ENCODE assay signal across 12 cellular contexts in genomic region chr7:132065973-132066611, GRCh38.
A peak's percentile ranks its signal among the peaks of the same experiment; 100 is the strongest.
DNase-seq lines count a peak whose midpoint lies in the region; ATAC-seq, FAIRE-seq and TF ChIP-seq lines count a peak whose summit lies in the region.
"Had no signal": no experiment of that assay in that cellular context is flagged by ENCODE, and none has a peak within 500 bp of the region (broad histone marks: within the 10 kb centered on the region; RNA-seq: fewer than 3 reads in every experiment).

No MANE protein-coding gene starts in this region.

- H3K27me3 ChIP-seq in brain microvascular endothelial cell (replicated peaks) (no peaks in the 10 kb centered on the region), keratinocyte (ENCODE audit: control insufficient read depth, extremely low read depth, insufficient read depth, low read length) (no peaks in the 10 kb centered on the region), smooth muscle cell (ENCODE audit: low read depth) (no peaks in the 10 kb centered on the region)
- H3K27me3 ChIP-seq: adrenal gland, testis had no signal

- H3K9me3 ChIP-seq in keratinocyte (ENCODE audit: control insufficient read depth, low read depth, low read length) (no peaks in the 10 kb centered on the region), smooth muscle cell (replicated peaks; ENCODE audit: low read depth) (no peaks in the 10 kb centered on the region), OCI-LY7 (ENCODE audit: low read length) (no peaks in the 10 kb centered on the region)
- H3K9me3 ChIP-seq: adrenal gland, testis had no signal

- in situ Hi-C loops in brain microvascular endothelial cell (cut with HindIII; ENCODE audit: low pct_ligation_motif_present, low sequenced_read_pairs), result no loop called here

- H3K27ac Mint-ChIP-seq in HFFc6, result peak overlapping the region; percentile 84

- H3K36me3 ChIP-seq in brain microvascular endothelial cell (replicated peaks) (no peaks in the 10 kb centered on the region), keratinocyte (ENCODE audit: control insufficient read depth in 2 of 2, extremely low read depth in 1 of 2, insufficient read depth in 2 of 2, low read length in 2 of 2) (no peaks in the 10 kb centered on the region), smooth muscle cell (ENCODE audit: low read depth) (no peaks in the 10 kb centered on the region), OCI-LY7 (ENCODE audit: insufficient read depth, low read length) (no peaks in the 10 kb centered on the region)
- H3K36me3 ChIP-seq: adrenal gland had no signal

- no peaks in the 10 kb centered on the region for H3K9me1 ChIP-seq in keratinocyte (ENCODE audit: control insufficient read depth, extremely low read depth, insufficient read depth, low read length)

- no peaks in the 10 kb centered on the region for H3K9me3 Mint-ChIP-seq in HFFc6

- CTCF ChIA-PET in OCI-LY7 (lab: Charles Lee; ENCODE audit: unreplicated experiment), result no interaction called here

- H3K4me1 Mint-ChIP-seq in HFFc6 (ENCODE audit: low read depth), result peaks cover 59% of the 10 kb centered on the region

- H4K20me1 ChIP-seq in keratinocyte (ENCODE audit: control insufficient read depth, extremely low read depth, insufficient read depth, low read length) (no peaks in the 10 kb centered on the region), smooth muscle cell (ENCODE audit: low read depth) (no peaks in the 10 kb centered on the region), OCI-LY7 (ENCODE audit: insufficient read depth, low read length) (no peaks in the 10 kb centered on the region)

- no peak for TF ChIP-seq CTCF in HFFc6 (IDR thresholded peaks at IDR 0.05)
- TF ChIP-seq CTCF in brain microvascular endothelial cell (IDR thresholded peaks at IDR 0.05; ENCODE audit: low read depth, low read length, missing control alignments), result no peak
- no peak for TF ChIP-seq CTCF in keratinocyte (optimal IDR thresholded peaks at IDR 0.05 in 1 of 3, IDR thresholded peaks at IDR 0.05 in 1 of 3, conservative IDR thresholded peaks at IDR 0.05 in 1 of 3; ENCODE audit: extremely low read depth in 1 of 3, insufficient read depth in 2 of 3, low read length in 3 of 3)
- no peak for TF ChIP-seq CTCF in smooth muscle cell (IDR thresholded peaks at IDR 0.05; ENCODE audit: borderline replicate concordance, insufficient read depth, poor library complexity, severe bottlenecking)
- TF ChIP-seq CTCF in OCI-LY7 (conservative IDR thresholded peaks at IDR 0.05; ENCODE audit: low read length), result no peak

- no peak for ATAC-seq in HG02588 (IDR thresholded peaks at IDR 0.05; ENCODE audit: unreplicated experiment)

- H3K9ac ChIP-seq in keratinocyte (ENCODE audit: control insufficient read depth, extremely low read depth, insufficient read depth, low read length), result no peak overlapping the region
- H3K9ac ChIP-seq in smooth muscle cell (ENCODE audit: low read depth), result peak overlapping the region; percentile 52

- no peak for FAIRE-seq in keratinocyte (lab: Jason Lieb, UNC)
- FAIRE-seq: endometrium had no signal

- H3K4me3 ChIP-seq in brain microvascular endothelial cell (ENCODE audit: low read depth, low read length) (no peak overlapping the region), keratinocyte (ENCODE audit: control insufficient read depth in 2 of 3, extremely low read depth in 1 of 3, insufficient read depth in 2 of 3, low read depth in 1 of 3, low read length in 3 of 3) (no peak overlapping the region), smooth muscle cell (no peak overlapping the region), OCI-LY7 (ENCODE audit: low read depth, low read length, poor library complexity, severe bottlenecking) (no peak overlapping the region)
- H3K4me3 ChIP-seq: adrenal gland, testis had no signal

- POLR2A ChIA-PET in OCI-LY7 (lab: Charles Lee), result no interaction called here

- peak overlapping the region; percentile 78 for H2AFZ ChIP-seq in keratinocyte (ENCODE audit: control insufficient read depth, low read length)
- peak overlapping the region; percentile 29 for H2AFZ ChIP-seq in smooth muscle cell (ENCODE audit: low read depth)
- no peak overlapping the region for H2AFZ ChIP-seq in OCI-LY7 (ENCODE audit: low read length)

- H3K4me1 ChIP-seq in keratinocyte (ENCODE audit: control insufficient read depth, extremely low read depth, insufficient read depth, low read length) (peaks cover 21% of the 10 kb centered on the region), smooth muscle cell (ENCODE audit: low read depth) (peaks cover 14% of the 10 kb centered on the region), OCI-LY7 (ENCODE audit: insufficient read depth, low read length, poor library complexity, severe bottlenecking) (no peaks in the 10 kb centered on the region)
- H3K4me1 ChIP-seq: adrenal gland had no signal

- BruUV-seq in OCI-LY7 (replicated peaks; lab: Mats Ljungman, UMichigan), result no TSS peak

- no peaks in the 10 kb centered on the region; the same call in 1 of the 2 replicates for H3K27me3 Mint-ChIP-seq in HFFc6 (ENCODE audit: insufficient read depth)

- WGBS in smooth muscle cell (ENCODE audit: low lambda C conversion rate), result 72% methylated on average over 5 of the region's 5 CpGs

- peak overlapping the region; percentile 50 for H3K27ac ChIP-seq in brain microvascular endothelial cell
- H3K27ac ChIP-seq in keratinocyte (ENCODE audit: control insufficient read depth, insufficient read depth, low read length), result peak overlapping the region; percentile 59
- H3K27ac ChIP-seq in smooth muscle cell (ENCODE audit: low read depth), result peak overlapping the region; percentile 92
- H3K27ac ChIP-seq in OCI-LY7 (ENCODE audit: low read depth, low read length, poor library complexity, severe bottlenecking), result no peak overlapping the region
- H3K27ac ChIP-seq: testis had no signal

- H3K36me3 Mint-ChIP-seq in HFFc6 (ENCODE audit: low read depth), result no peaks in the 10 kb centered on the region

- peaks cover 6% of the 10 kb centered on the region for H3F3A ChIP-seq in smooth muscle cell (ENCODE audit: low read depth)

- H3K4me3 Mint-ChIP-seq in HFFc6, result peak overlapping the region; percentile 72

- no peaks in the 10 kb centered on the region for H3K79me2 ChIP-seq in keratinocyte (ENCODE audit: control insufficient read depth, insufficient read depth, low read length)
- no peaks in the 10 kb centered on the region for H3K79me2 ChIP-seq in smooth muscle cell (ENCODE audit: low read depth)
- no peaks in the 10 kb centered on the region for H3K79me2 ChIP-seq in OCI-LY7 (ENCODE audit: insufficient read depth, low read depth, low read length)

- dilution Hi-C loops in keratinocyte (cut with MboI; ENCODE audit: extremely low pct_ligation_motif_present, low sequenced_read_pairs), result no loop called here

- intact Hi-C loops in OCI-LY7 (cut with micrococcal nuclease; ENCODE audit: unreplicated experiment), result no loop called here

- no peak for DNase-seq in HFFc6
- peak; percentile 11 for DNase-seq in brain microvascular endothelial cell
- no peak for DNase-seq in keratinocyte (ENCODE audit: low read depth, low spot score)
- DNase-seq in smooth muscle cell (lab: John Stamatoyannopoulos, UW; ENCODE audit: unreplicated experiment), result no peak
- DNase-seq in activated CD4-positive, alpha-beta T cell treated with anti-CD3 and anti-CD28 coated beads, Interleukin-2, amount 50 U/mL, for 4 hours, result no peak
- no peak for DNase-seq in islet precursor cell
- DNase-seq in OCI-LY7 (ENCODE audit: low spot score), result no peak
- DNase-seq: NCI-H1417 treated with DMSO at 0.1 percent for 48 hours had no signal

- H3K4me2 ChIP-seq in keratinocyte (ENCODE audit: control insufficient read depth, extremely low read depth, insufficient read depth, low read depth, low read length) (peak overlapping the region; percentile 76), smooth muscle cell (peak overlapping the region; percentile 70), OCI-LY7 (ENCODE audit: low read length) (no peak overlapping the region)

- H3K9me2 ChIP-seq in OCI-LY7 (ENCODE audit: insufficient read depth, low read length), result no peaks in the 10 kb centered on the region
